In the genomic region with DNA sequence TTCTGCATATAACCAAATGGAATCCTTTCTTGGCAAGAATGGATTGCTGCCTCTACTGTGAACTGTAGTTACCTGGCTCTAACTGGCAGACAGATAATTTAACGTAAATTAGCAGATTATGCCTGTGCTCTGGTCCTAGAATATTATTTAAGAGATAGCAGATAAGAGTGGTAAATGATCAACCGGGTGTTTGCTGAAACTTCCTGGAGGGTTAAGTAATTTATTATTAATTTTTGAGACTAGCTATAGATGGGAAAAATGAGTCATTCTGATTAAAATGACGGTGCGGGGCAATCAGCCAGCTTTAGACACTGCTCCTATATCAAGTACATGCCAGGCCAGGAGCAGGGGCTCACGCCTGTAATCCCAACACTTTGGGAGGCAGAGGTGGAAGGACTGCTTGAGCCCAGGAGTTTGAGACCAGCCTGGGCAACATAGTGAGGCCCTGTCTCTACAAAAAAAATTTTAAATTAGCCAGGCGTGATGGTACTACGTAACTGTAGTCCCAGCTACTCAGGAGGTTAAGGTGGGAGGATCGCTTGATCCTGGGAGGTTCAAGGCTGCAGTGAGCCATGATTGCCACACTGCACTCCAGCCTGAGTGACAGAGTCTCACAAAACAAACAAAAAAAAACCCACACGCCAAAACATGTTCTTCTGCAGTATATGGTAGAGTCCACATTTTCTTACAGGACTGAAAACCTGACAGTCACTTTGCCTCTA, we compare ENCODE assay signal across 1 cellular context.
A peak's percentile ranks its signal among the peaks of the same experiment; 100 is the strongest.
TF ChIP-seq lines count a peak whose summit lies in the region.

No MANE protein-coding gene starts in this region.

TF ChIP-seq in HepG2, 621 proteins besides CTCF, POLR2A, EP300 and RAD21 (continued from another document and continues in another):
- TF ChIP-seq, protein P1, sequence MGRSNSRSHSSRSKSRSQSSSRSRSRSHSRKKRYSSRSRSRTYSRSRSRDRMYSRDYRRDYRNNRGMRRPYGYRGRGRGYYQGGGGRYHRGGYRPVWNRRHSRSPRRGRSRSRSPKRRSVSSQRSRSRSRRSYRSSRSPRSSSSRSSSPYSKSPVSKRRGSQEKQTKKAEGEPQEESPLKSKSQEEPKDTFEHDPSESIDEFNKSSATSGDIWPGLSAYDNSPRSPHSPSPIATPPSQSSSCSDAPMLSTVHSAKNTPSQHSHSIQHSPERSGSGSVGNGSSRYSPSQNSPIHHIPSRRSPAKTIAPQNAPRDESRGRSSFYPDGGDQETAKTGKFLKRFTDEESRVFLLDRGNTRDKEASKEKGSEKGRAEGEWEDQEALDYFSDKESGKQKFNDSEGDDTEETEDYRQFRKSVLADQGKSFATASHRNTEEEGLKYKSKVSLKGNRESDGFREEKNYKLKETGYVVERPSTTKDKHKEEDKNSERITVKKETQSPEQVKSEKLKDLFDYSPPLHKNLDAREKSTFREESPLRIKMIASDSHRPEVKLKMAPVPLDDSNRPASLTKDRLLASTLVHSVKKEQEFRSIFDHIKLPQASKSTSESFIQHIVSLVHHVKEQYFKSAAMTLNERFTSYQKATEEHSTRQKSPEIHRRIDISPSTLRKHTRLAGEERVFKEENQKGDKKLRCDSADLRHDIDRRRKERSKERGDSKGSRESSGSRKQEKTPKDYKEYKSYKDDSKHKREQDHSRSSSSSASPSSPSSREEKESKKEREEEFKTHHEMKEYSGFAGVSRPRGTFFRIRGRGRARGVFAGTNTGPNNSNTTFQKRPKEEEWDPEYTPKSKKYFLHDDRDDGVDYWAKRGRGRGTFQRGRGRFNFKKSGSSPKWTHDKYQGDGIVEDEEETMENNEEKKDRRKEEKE (IDR thresholded peaks at IDR 0.05): no peak
- TF ChIP-seq, protein P2, sequence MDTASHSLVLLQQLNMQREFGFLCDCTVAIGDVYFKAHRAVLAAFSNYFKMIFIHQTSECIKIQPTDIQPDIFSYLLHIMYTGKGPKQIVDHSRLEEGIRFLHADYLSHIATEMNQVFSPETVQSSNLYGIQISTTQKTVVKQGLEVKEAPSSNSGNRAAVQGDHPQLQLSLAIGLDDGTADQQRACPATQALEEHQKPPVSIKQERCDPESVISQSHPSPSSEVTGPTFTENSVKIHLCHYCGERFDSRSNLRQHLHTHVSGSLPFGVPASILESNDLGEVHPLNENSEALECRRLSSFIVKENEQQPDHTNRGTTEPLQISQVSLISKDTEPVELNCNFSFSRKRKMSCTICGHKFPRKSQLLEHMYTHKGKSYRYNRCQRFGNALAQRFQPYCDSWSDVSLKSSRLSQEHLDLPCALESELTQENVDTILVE (CRISPR knock-in tag; IDR thresholded peaks at IDR 0.05): peak; percentile 85
- TF ChIP-seq PPARG (CRISPR knock-in tag; conservative IDR thresholded peaks at IDR 0.05): peak; percentile 62
- no peak; the same call in 1 of the 2 replicates for TF ChIP-seq ZNF761 (CRISPR knock-in tag; conservative IDR thresholded peaks at IDR 0.05)
- TF ChIP-seq, protein P3, sequence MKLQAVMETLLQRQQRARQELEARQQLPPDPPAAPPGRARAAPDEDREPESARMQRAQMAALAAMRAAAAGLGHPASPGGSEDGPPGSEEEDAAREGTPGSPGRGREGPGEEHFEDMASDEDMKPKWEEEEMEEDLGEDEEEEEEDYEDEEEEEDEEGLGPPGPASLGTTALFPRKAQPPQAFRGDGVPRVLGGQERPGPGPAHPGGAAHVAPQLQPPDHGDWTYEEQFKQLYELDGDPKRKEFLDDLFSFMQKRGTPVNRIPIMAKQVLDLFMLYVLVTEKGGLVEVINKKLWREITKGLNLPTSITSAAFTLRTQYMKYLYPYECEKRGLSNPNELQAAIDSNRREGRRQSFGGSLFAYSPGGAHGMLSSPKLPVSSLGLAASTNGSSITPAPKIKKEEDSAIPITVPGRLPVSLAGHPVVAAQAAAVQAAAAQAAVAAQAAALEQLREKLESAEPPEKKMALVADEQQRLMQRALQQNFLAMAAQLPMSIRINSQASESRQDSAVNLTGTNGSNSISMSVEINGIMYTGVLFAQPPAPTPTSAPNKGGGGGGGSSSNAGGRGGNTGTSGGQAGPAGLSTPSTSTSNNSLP (IDR thresholded peaks at IDR 0.05; ENCODE audit: low read depth, low read length): peak; percentile 93
- TF ChIP-seq, protein P4, sequence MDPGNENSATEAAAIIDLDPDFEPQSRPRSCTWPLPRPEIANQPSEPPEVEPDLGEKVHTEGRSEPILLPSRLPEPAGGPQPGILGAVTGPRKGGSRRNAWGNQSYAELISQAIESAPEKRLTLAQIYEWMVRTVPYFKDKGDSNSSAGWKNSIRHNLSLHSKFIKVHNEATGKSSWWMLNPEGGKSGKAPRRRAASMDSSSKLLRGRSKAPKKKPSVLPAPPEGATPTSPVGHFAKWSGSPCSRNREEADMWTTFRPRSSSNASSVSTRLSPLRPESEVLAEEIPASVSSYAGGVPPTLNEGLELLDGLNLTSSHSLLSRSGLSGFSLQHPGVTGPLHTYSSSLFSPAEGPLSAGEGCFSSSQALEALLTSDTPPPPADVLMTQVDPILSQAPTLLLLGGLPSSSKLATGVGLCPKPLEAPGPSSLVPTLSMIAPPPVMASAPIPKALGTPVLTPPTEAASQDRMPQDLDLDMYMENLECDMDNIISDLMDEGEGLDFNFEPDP (CRISPR knock-in tag; conservative IDR thresholded peaks at IDR 0.05): 0 out of 2 replicates have a peak, but pooled peaks have one; percentile 43
- no peak for TF ChIP-seq ZNF333 (CRISPR knock-in tag; IDR thresholded peaks at IDR 0.05; ENCODE audit: borderline replicate concordance)
- TF ChIP-seq GTF2F1 (IDR thresholded peaks at IDR 0.05; ENCODE audit: low read length): no peak
- no peak for TF ChIP-seq CAMTA2 (CRISPR knock-in tag; IDR thresholded peaks at IDR 0.05; ENCODE audit: borderline replicate concordance)
- TF ChIP-seq, protein P5, sequence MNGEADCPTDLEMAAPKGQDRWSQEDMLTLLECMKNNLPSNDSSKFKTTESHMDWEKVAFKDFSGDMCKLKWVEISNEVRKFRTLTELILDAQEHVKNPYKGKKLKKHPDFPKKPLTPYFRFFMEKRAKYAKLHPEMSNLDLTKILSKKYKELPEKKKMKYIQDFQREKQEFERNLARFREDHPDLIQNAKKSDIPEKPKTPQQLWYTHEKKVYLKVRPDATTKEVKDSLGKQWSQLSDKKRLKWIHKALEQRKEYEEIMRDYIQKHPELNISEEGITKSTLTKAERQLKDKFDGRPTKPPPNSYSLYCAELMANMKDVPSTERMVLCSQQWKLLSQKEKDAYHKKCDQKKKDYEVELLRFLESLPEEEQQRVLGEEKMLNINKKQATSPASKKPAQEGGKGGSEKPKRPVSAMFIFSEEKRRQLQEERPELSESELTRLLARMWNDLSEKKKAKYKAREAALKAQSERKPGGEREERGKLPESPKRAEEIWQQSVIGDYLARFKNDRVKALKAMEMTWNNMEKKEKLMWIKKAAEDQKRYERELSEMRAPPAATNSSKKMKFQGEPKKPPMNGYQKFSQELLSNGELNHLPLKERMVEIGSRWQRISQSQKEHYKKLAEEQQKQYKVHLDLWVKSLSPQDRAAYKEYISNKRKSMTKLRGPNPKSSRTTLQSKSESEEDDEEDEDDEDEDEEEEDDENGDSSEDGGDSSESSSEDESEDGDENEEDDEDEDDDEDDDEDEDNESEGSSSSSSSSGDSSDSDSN (CRISPR knock-in tag; IDR thresholded peaks at IDR 0.05): 0 out of 2 replicates have a peak, but pooled peaks have one; percentile 23
- TF ChIP-seq, protein P6, sequence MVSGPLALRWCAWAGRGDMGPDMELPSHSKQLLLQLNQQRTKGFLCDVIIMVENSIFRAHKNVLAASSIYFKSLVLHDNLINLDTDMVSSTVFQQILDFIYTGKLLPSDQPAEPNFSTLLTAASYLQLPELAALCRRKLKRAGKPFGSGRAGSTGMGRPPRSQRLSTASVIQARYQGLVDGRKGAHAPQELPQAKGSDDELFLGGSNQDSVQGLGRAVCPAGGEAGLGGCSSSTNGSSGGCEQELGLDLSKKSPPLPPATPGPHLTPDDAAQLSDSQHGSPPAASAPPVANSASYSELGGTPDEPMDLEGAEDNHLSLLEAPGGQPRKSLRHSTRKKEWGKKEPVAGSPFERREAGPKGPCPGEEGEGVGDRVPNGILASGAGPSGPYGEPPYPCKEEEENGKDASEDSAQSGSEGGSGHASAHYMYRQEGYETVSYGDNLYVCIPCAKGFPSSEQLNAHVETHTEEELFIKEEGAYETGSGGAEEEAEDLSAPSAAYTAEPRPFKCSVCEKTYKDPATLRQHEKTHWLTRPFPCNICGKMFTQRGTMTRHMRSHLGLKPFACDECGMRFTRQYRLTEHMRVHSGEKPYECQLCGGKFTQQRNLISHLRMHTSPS (CRISPR knock-in tag; IDR thresholded peaks at IDR 0.05; ENCODE audit: low read depth): 0 out of 2 replicates have a peak, but pooled peaks have one; percentile 59
- peak; percentile 98 for TF ChIP-seq CEBPB (IDR thresholded peaks at IDR 0.05; ENCODE audit: borderline replicate concordance, low read depth, low read length)
- 0 out of 2 replicates have a peak, but pooled peaks have one; percentile 35 for TF ChIP-seq ZNF274 (CRISPR knock-in tag; IDR thresholded peaks at IDR 0.05)
- TF ChIP-seq, protein P7, sequence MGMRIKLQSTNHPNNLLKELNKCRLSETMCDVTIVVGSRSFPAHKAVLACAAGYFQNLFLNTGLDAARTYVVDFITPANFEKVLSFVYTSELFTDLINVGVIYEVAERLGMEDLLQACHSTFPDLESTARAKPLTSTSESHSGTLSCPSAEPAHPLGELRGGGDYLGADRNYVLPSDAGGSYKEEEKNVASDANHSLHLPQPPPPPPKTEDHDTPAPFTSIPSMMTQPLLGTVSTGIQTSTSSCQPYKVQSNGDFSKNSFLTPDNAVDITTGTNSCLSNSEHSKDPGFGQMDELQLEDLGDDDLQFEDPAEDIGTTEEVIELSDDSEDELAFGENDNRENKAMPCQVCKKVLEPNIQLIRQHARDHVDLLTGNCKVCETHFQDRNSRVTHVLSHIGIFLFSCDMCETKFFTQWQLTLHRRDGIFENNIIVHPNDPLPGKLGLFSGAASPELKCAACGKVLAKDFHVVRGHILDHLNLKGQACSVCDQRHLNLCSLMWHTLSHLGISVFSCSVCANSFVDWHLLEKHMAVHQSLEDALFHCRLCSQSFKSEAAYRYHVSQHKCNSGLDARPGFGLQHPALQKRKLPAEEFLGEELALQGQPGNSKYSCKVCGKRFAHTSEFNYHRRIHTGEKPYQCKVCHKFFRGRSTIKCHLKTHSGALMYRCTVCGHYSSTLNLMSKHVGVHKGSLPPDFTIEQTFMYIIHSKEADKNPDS (CRISPR knock-in tag; IDR thresholded peaks at IDR 0.05): 0 out of 2 replicates have a peak, but pooled peaks have one; percentile 55
- 0 out of 2 replicates have a peak, but pooled peaks have one; percentile 40 for TF ChIP-seq ZNF563 (CRISPR knock-in tag; IDR thresholded peaks at IDR 0.05)
- TF ChIP-seq PAF1 (CRISPR knock-in tag; IDR thresholded peaks at IDR 0.05): no peak
- peak; percentile 78 for TF ChIP-seq SP5 (CRISPR knock-in tag; IDR thresholded peaks at IDR 0.05; ENCODE audit: borderline replicate concordance, low read depth)
- peak; percentile 84 for TF ChIP-seq HMG20A (CRISPR knock-in tag; IDR thresholded peaks at IDR 0.05; ENCODE audit: borderline replicate concordance)
- TF ChIP-seq NFATC3 (CRISPR knock-in tag; IDR thresholded peaks at IDR 0.05): no peak
- TF ChIP-seq, protein P8, sequence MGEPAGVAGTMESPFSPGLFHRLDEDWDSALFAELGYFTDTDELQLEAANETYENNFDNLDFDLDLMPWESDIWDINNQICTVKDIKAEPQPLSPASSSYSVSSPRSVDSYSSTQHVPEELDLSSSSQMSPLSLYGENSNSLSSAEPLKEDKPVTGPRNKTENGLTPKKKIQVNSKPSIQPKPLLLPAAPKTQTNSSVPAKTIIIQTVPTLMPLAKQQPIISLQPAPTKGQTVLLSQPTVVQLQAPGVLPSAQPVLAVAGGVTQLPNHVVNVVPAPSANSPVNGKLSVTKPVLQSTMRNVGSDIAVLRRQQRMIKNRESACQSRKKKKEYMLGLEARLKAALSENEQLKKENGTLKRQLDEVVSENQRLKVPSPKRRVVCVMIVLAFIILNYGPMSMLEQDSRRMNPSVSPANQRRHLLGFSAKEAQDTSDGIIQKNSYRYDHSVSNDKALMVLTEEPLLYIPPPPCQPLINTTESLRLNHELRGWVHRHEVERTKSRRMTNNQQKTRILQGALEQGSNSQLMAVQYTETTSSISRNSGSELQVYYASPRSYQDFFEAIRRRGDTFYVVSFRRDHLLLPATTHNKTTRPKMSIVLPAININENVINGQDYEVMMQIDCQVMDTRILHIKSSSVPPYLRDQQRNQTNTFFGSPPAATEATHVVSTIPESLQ (CRISPR knock-in tag; conservative IDR thresholded peaks at IDR 0.05): 0 out of 2 replicates have a peak, but pooled peaks have one; percentile 18
- TF ChIP-seq MIXL1 (CRISPR knock-in tag; IDR thresholded peaks at IDR 0.05): peak; percentile 64; the same call in 1 of the 2 replicates
- TF ChIP-seq, protein P9, sequence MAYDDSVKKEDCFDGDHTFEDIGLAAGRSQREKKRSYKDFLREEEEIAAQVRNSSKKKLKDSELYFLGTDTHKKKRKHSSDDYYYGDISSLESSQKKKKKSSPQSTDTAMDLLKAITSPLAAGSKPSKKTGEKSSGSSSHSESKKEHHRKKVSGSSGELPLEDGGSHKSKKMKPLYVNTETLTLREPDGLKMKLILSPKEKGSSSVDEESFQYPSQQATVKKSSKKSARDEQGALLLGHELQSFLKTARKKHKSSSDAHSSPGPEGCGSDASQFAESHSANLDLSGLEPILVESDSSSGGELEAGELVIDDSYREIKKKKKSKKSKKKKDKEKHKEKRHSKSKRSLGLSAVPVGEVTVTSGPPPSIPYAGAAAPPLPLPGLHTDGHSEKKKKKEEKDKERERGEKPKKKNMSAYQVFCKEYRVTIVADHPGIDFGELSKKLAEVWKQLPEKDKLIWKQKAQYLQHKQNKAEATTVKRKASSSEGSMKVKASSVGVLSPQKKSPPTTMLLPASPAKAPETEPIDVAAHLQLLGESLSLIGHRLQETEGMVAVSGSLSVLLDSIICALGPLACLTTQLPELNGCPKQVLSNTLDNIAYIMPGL (CRISPR knock-in tag; IDR thresholded peaks at IDR 0.05; ENCODE audit: borderline replicate concordance in 1 of 2, low read depth in 1 of 2): peak in 1 of 2 experiments; percentile 50; a peak in 1 of 4 replicates
- TF ChIP-seq ZNF766 (CRISPR knock-in tag; IDR thresholded peaks at IDR 0.05; ENCODE audit: borderline replicate concordance): peak; percentile 81
- 0 out of 2 replicates have a peak, but pooled peaks have one; percentile 54 for TF ChIP-seq ELF4 (CRISPR knock-in tag; IDR thresholded peaks at IDR 0.05; ENCODE audit: borderline replicate concordance)
- TF ChIP-seq ZNF543 (CRISPR knock-in tag; IDR thresholded peaks at IDR 0.05): no peak
- peak; percentile 87 for TF ChIP-seq NR2C2 (CRISPR knock-in tag; IDR thresholded peaks at IDR 0.05; ENCODE audit: borderline replicate concordance)
- TF ChIP-seq RXRB (CRISPR knock-in tag; IDR thresholded peaks at IDR 0.05; ENCODE audit: borderline replicate concordance): peak; percentile 76
- TF ChIP-seq CEBPG (CRISPR knock-in tag; IDR thresholded peaks at IDR 0.05): peak; percentile 96
- TF ChIP-seq, protein P10, sequence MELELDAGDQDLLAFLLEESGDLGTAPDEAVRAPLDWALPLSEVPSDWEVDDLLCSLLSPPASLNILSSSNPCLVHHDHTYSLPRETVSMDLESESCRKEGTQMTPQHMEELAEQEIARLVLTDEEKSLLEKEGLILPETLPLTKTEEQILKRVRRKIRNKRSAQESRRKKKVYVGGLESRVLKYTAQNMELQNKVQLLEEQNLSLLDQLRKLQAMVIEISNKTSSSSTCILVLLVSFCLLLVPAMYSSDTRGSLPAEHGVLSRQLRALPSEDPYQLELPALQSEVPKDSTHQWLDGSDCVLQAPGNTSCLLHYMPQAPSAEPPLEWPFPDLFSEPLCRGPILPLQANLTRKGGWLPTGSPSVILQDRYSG (CRISPR knock-in tag; IDR thresholded peaks at IDR 0.05): 0 out of 2 replicates have a peak, but pooled peaks have one; percentile 72
- TF ChIP-seq NONO (IDR thresholded peaks at IDR 0.05): no peak
- peak; percentile 88; the same call in 1 of the 2 replicates for TF ChIP-seq NONO (CRISPR knock-in tag; conservative IDR thresholded peaks at IDR 0.05)
- peak; percentile 28 for TF ChIP-seq NAIF1 (CRISPR knock-in tag; IDR thresholded peaks at IDR 0.05; ENCODE audit: borderline replicate concordance)
- 0 out of 2 replicates have a peak, but pooled peaks have one; percentile 59 for TF ChIP-seq TOPORS (CRISPR knock-in tag; IDR thresholded peaks at IDR 0.05)
- 0 out of 2 replicates have a peak, but pooled peaks have one; percentile 31 for TF ChIP-seq ZNF605 (CRISPR knock-in tag; IDR thresholded peaks at IDR 0.05)
